ENCODE assay signal across 21 cellular contexts in the genomic region with DNA sequence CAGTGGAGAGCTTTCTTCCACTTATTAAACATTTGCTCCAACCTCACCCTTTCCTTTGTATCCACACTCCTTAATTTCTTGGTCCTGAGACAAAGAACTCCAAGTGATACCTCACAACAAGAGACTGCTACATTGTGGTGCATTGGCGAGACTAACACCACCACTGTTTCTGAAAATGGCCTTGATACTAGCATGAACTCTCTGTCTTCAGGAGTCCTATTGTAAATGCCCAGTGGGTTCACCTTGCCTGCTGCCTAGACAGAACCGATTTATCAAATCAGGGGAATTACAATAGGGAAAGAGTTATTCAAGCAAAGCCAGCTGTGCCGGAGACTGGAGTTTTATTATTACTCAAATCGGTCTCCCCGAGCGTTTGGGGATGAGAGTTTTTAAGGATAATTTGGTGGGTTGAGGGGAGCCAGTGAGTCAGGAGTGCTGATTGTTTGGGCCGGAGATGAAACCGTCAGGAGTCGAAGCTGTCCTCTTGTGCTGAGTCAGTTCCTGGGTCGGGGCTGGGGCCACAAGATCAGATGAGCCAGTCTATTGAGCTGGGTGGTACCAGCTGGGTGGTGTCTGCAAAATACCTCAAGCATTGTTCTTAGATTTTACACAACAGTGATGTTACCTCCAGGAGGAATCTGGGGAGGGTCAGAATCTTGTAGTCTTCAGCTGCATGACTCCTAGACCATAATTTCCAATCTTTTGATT.
A peak's percentile ranks its signal among the peaks of the same experiment; 100 is the strongest.
DNase-seq lines count a peak whose midpoint lies in the region; ATAC-seq and TF ChIP-seq lines count a peak whose summit lies in the region.
"Had no signal": no experiment of that assay in that cellular context is flagged by ENCODE, and none has a peak within 500 bp of the region (broad histone marks: within the 10 kb centered on the region; RNA-seq: fewer than 3 reads in every experiment).

No MANE protein-coding gene starts in this region.

- peaks cover 13% of the 10 kb centered on the region for H3K27me3 Mint-ChIP-seq in activated naive CD4-positive, alpha-beta T cell treated with anti-CD3 and anti-CD28 coated beads for 36 hours (ENCODE audit: low read depth)
- peaks cover 25% of the 10 kb centered on the region for H3K27me3 Mint-ChIP-seq in activated naive CD4-positive, alpha-beta T cell treated with anti-CD3 and anti-CD28 coated beads, Interleukin-2, amount 10 ng/mL, durations not matched to agents 7 days and 5 days
- H3K27me3 Mint-ChIP-seq in activated naive CD8-positive, alpha-beta T cell treated with anti-CD3 and anti-CD28 coated beads for 36 hours = peaks cover 12% of the 10 kb centered on the region

- peaks cover 2% of the 10 kb centered on the region for H3K36me3 Mint-ChIP-seq in activated naive CD4-positive, alpha-beta T cell treated with anti-CD3 and anti-CD28 coated beads for 36 hours (ENCODE audit: low read depth)
- H3K36me3 Mint-ChIP-seq in activated naive CD4-positive, alpha-beta T cell treated with anti-CD3 and anti-CD28 coated beads, Interleukin-2, amount 10 ng/mL, durations not matched to agents 7 days and 5 days = peaks cover 3% of the 10 kb centered on the region
- H3K36me3 Mint-ChIP-seq in activated naive CD8-positive, alpha-beta T cell treated with anti-CD3 and anti-CD28 coated beads for 36 hours = no peaks in the 10 kb centered on the region

- peaks cover 4% of the 10 kb centered on the region for H3K4me1 Mint-ChIP-seq in activated naive CD4-positive, alpha-beta T cell treated with anti-CD3 and anti-CD28 coated beads for 36 hours (ENCODE audit: low read depth)
- H3K4me1 Mint-ChIP-seq in activated naive CD4-positive, alpha-beta T cell treated with anti-CD3 and anti-CD28 coated beads, Interleukin-2, amount 10 ng/mL, durations not matched to agents 7 days and 5 days = peaks cover 13% of the 10 kb centered on the region
- H3K4me1 Mint-ChIP-seq in activated naive CD8-positive, alpha-beta T cell treated with anti-CD3 and anti-CD28 coated beads for 36 hours = peaks cover 2% of the 10 kb centered on the region

- DNase-seq in activated naive CD4-positive, alpha-beta T cell treated with anti-CD3 and anti-CD28 coated beads for 36 hours = no peak
- DNase-seq in activated naive CD4-positive, alpha-beta T cell treated with anti-CD3 and anti-CD28 coated beads, Interleukin-2, amount 10 ng/mL, durations not matched to agents 7 days and 5 days = no peak
- peak; percentile 22 for DNase-seq in fibroblast of pulmonary artery (ENCODE audit: low read depth)
- no peak for DNase-seq in activated naive CD8-positive, alpha-beta T cell treated with anti-CD3 and anti-CD28 coated beads for 36 hours
- no peak for DNase-seq in MG63
- DNase-seq in NOMO-1 (lab: John Stamatoyannopoulos, UW; ENCODE audit: unreplicated experiment in 2 of 2) = no peak
- DNase-seq: activated CD4-positive, alpha-beta T cell treated with anti-CD3 and anti-CD28 coated beads for 4 hours; activated CD8-positive, alpha-beta memory T cell treated with anti-CD3 and anti-CD28 coated beads, Interleukin-2, amount 50 U/mL, for 48 hours; activated gamma-delta T cell treated with Interleukin-2 at 50 U/mL for 16 hours; anterior cingulate cortex; DMS153; foreskin melanocyte; left colon; NCI-H1105 treated with DMSO at 0.1 percent for 48 hours; NCI-H526 treated with DMSO at 0.1 percent for 48 hours; OCI-M1; T1000; testis had no signal

- intact Hi-C loops in activated naive CD4-positive, alpha-beta T cell treated with anti-CD3 and anti-CD28 coated beads for 36 hours (cut with micrococcal nuclease) = no loop called here

- no peaks in the 10 kb centered on the region for H4K20me1 ChIP-seq in SU-DHL-6 (ENCODE audit: low read depth, low read length)

- H3K27ac ChIP-seq in SU-DHL-6 (ENCODE audit: low read depth, low read length) = peak overlapping the region; percentile 100
- H3K27ac ChIP-seq: testis had no signal

- H3K36me3 ChIP-seq in SU-DHL-6 (ENCODE audit: low read length) (no peaks in the 10 kb centered on the region), MG63 (no peaks in the 10 kb centered on the region)

- peaks cover 3% of the 10 kb centered on the region; the same call in 1 of the 2 replicates for H3K79me2 ChIP-seq in SU-DHL-6 (ENCODE audit: insufficient read depth, low read length)

- H3K27ac Mint-ChIP-seq in activated naive CD4-positive, alpha-beta T cell treated with anti-CD3 and anti-CD28 coated beads for 36 hours = peak overlapping the region; percentile 86
- H3K27ac Mint-ChIP-seq in activated naive CD4-positive, alpha-beta T cell treated with anti-CD3 and anti-CD28 coated beads, Interleukin-2, amount 10 ng/mL, durations not matched to agents 7 days and 5 days = no peak overlapping the region
- H3K27ac Mint-ChIP-seq in activated naive CD8-positive, alpha-beta T cell treated with anti-CD3 and anti-CD28 coated beads for 36 hours = no peak overlapping the region
- H3K27ac Mint-ChIP-seq: CD14-positive monocyte had no signal

- H3K27me3 ChIP-seq in SU-DHL-6 (ENCODE audit: low read length) (no peaks in the 10 kb centered on the region), MG63 (no peaks in the 10 kb centered on the region)
- H3K27me3 ChIP-seq: testis had no signal

- CTCF ChIA-PET in activated naive CD4-positive, alpha-beta T cell treated with anti-CD3 and anti-CD28 coated beads for 36 hours (lab: Charles Lee) = interaction anchor here (0.6 kb wide), 1 partner anchor 60 kb away, joined by 3 read pairs; no protein-coding TSS in a partner anchor
- CTCF ChIA-PET in activated naive CD4-positive, alpha-beta T cell treated with anti-CD3 and anti-CD28 coated beads, Interleukin-2, amount 10 ng/mL, durations not matched to agents 7 days and 5 days (lab: Charles Lee) = no interaction called here

- H3K4me3 Mint-ChIP-seq in activated naive CD4-positive, alpha-beta T cell treated with anti-CD3 and anti-CD28 coated beads for 36 hours = no peak overlapping the region
- no peak overlapping the region for H3K4me3 Mint-ChIP-seq in activated naive CD4-positive, alpha-beta T cell treated with anti-CD3 and anti-CD28 coated beads, Interleukin-2, amount 10 ng/mL, durations not matched to agents 7 days and 5 days
- H3K4me3 Mint-ChIP-seq in activated naive CD8-positive, alpha-beta T cell treated with anti-CD3 and anti-CD28 coated beads for 36 hours = no peak overlapping the region
- H3K4me3 Mint-ChIP-seq: CD14-positive monocyte had no signal

- peak overlapping the region; percentile 71 for H3K9ac ChIP-seq in SU-DHL-6 (ENCODE audit: low read length)

- ATAC-seq in esophagus mucosa = no peak
- ATAC-seq: left colon had no signal

- peak overlapping the region; percentile 72 for H3K4me2 ChIP-seq in SU-DHL-6 (ENCODE audit: low read depth, low read length, poor library complexity, severe bottlenecking)

- H3K9me3 ChIP-seq in SU-DHL-6 (ENCODE audit: insufficient read depth, low read length) (no peaks in the 10 kb centered on the region), MG63 (peaks cover 3% of the 10 kb centered on the region; the same call in 1 of the 2 replicates)
- H3K9me3 ChIP-seq: testis had no signal

- H3K9me3 Mint-ChIP-seq in activated naive CD4-positive, alpha-beta T cell treated with anti-CD3 and anti-CD28 coated beads for 36 hours = peaks cover 2% of the 10 kb centered on the region
- peaks cover 4% of the 10 kb centered on the region for H3K9me3 Mint-ChIP-seq in activated naive CD4-positive, alpha-beta T cell treated with anti-CD3 and anti-CD28 coated beads, Interleukin-2, amount 10 ng/mL, durations not matched to agents 7 days and 5 days
- H3K9me3 Mint-ChIP-seq in activated naive CD8-positive, alpha-beta T cell treated with anti-CD3 and anti-CD28 coated beads for 36 hours = no peaks in the 10 kb centered on the region

- H3K9me2 ChIP-seq in SU-DHL-6 (replicated peaks; ENCODE audit: insufficient read depth, low read length) = no peaks in the 10 kb centered on the region

- H3F3A ChIP-seq in SU-DHL-6 (ENCODE audit: insufficient read depth) = peaks cover 77% of the 10 kb centered on the region

- TF ChIP-seq CTCF in SU-DHL-6 (IDR thresholded peaks at IDR 0.05; ENCODE audit: insufficient read depth, low read length, poor library complexity, severe bottlenecking) = no peak
- TF ChIP-seq CTCF in fibroblast of pulmonary artery (IDR thresholded peaks at IDR 0.05; ENCODE audit: low read length, missing control alignments) = no peak

- H3K4me3 ChIP-seq in SU-DHL-6 (ENCODE audit: insufficient read depth, low read length, poor library complexity, severe bottlenecking) (peak overlapping the region; percentile 16), fibroblast of pulmonary artery (replicated peaks; ENCODE audit: low read depth, low read length) (no peak overlapping the region), MG63 (no peak overlapping the region)
- H3K4me3 ChIP-seq: testis had no signal

- no peak overlapping the region for H2AFZ ChIP-seq in SU-DHL-6 (ENCODE audit: low read depth, low read length, severe bottlenecking)
